In the genomic region with DNA sequence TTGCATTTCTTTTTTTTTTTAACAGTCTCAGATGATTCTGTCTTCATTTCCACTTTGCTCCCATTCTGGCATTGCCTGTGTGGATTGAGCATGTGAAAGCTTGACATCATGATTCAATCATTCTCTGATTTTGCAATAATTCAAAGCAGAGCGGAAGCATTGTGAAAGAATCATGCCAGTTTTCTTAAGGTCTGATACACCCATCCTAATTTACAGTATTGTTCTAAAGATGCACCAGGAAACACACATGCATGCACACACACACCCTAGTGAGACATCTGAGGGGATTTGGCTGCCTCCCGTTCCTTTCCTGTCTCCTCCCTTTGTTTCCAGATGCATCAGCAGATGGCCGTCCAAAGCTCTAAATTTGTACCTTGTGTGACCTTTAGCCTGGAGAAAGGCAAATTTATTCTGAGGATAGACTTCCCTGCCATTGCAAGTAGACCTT, we compare ENCODE assay signal across 9 cellular contexts.
DNase-seq lines count a peak whose midpoint lies in the region; ATAC-seq and TF ChIP-seq lines count a peak whose summit lies in the region.
"Had no signal": no experiment of that assay in that cellular context is flagged by ENCODE, and none has a peak within 500 bp of the region (broad histone marks: within the 10 kb centered on the region; RNA-seq: fewer than 3 reads in every experiment).

No MANE protein-coding gene starts in this region.

- peaks cover 39% of the 10 kb centered on the region for H3K4me1 Mint-ChIP-seq in MCF 10A (ENCODE audit: insufficient read depth, unreplicated experiment)

- peak overlapping the region in 1 of 2 donors; percentile 40 for H3K27ac ChIP-seq in breast epithelium
- H3K27ac ChIP-seq in layer of hippocampus (ENCODE audit: low read depth, low read length), result peak overlapping the region; percentile 71

- POLR2A ChIA-PET in MCF 10A (lab: Yijun Ruan, JAX), result interaction anchor here (0.6 to 4.9 kb wide), 13 partner anchors 9 to 256 kb away, joined by 3 to 38 read pairs (median 7); partner anchors contain the start of gene FMNL2

- no peaks in the 10 kb centered on the region for H3K27me3 ChIP-seq in breast epithelium
- no peaks in the 10 kb centered on the region for H3K27me3 ChIP-seq in layer of hippocampus (ENCODE audit: control insufficient read depth, insufficient read depth, low read length)

- CTCF ChIA-PET in MCF 10A (lab: Yijun Ruan, JAX), result interaction anchor here (0.6 to 2.0 kb wide), 6 partner anchors 9 to 254 kb away, joined by 3 to 6 read pairs (median 3); no protein-coding TSS in a partner anchor

- no peaks in the 10 kb centered on the region for H3K36me3 Mint-ChIP-seq in MCF 10A (ENCODE audit: insufficient read depth, unreplicated experiment)
- H3K36me3 Mint-ChIP-seq in activated naive CD4-positive, alpha-beta T cell treated with anti-CD3 and anti-CD28 coated beads, Interleukin-2, amount 50 U/mL, for 72 hours, result no peaks in the 10 kb centered on the region
- H3K36me3 Mint-ChIP-seq: stimulated activated naive B cell treated with anti-CD40 and anti-IgM and Interleukin-4, amounts not matched to agents 10 μg/mL and 1 μg/mL and 100 μg/mL, for 72 hours had no signal

- no peaks in the 10 kb centered on the region for H3K36me3 ChIP-seq in breast epithelium

- TF ChIP-seq CTCF in MCF 10A (IDR thresholded peaks at IDR 0.05; ENCODE audit: unreplicated experiment) (no peak), breast epithelium (IDR thresholded peaks at IDR 0.05) (no peak), cardiac fibroblast (IDR thresholded peaks at IDR 0.05; ENCODE audit: low read depth, low read length) (no peak)

- ATAC-seq in activated naive CD4-positive, alpha-beta T cell treated with anti-CD3 and anti-CD28 coated beads, Interleukin-2, amount 50 U/mL, for 72 hours, result no peak
- ATAC-seq: stimulated activated naive B cell treated with anti-CD40 and anti-IgM and Interleukin-4, amounts not matched to agents 10 μg/mL and 1 μg/mL and 100 μg/mL, for 72 hours had no signal

- no peaks in the 10 kb centered on the region for H3K9me3 ChIP-seq in breast epithelium

- no peaks in the 10 kb centered on the region for H3K27me3 Mint-ChIP-seq in MCF 10A (ENCODE audit: insufficient read depth, unreplicated experiment)

- no peaks in the 10 kb centered on the region for H3K4me1 ChIP-seq in breast epithelium

- BruUV-seq in MCF 10A (replicated peaks; lab: Mats Ljungman, UMichigan), result no TSS peak

- H3K27ac Mint-ChIP-seq in MCF 10A (ENCODE audit: low read depth, unreplicated experiment), result peak overlapping the region; percentile 83
- H3K27ac Mint-ChIP-seq in activated naive CD4-positive, alpha-beta T cell treated with anti-CD3 and anti-CD28 coated beads, Interleukin-2, amount 50 U/mL, for 72 hours, result no peak overlapping the region
- H3K27ac Mint-ChIP-seq: stimulated activated naive B cell treated with anti-CD40 and anti-IgM and Interleukin-4, amounts not matched to agents 10 μg/mL and 1 μg/mL and 100 μg/mL, for 72 hours had no signal

- H3K4me3 ChIP-seq in breast epithelium, result no peak overlapping the region
- no peak overlapping the region for H3K4me3 ChIP-seq in cardiac fibroblast (replicated peaks in 1 of 2; ENCODE audit: low read depth in 2 of 2, low read length in 2 of 2)

- H3K9me3 Mint-ChIP-seq in MCF 10A (ENCODE audit: unreplicated experiment), result no peaks in the 10 kb centered on the region
- H3K9me3 Mint-ChIP-seq in activated naive CD4-positive, alpha-beta T cell treated with anti-CD3 and anti-CD28 coated beads, Interleukin-2, amount 50 U/mL, for 72 hours, result no peaks in the 10 kb centered on the region
- H3K9me3 Mint-ChIP-seq: stimulated activated naive B cell treated with anti-CD40 and anti-IgM and Interleukin-4, amounts not matched to agents 10 μg/mL and 1 μg/mL and 100 μg/mL, for 72 hours had no signal

- no peak for TF ChIP-seq POLR2A in breast epithelium (IDR thresholded peaks at IDR 0.05)

- intact Hi-C loops in MCF 10A (cut with micrococcal nuclease), result loop anchor here (2.0 kb wide), 1 partner anchor 95 kb away; no protein-coding TSS in a partner anchor
- intact Hi-C loops in breast epithelium (cut with DNase I; ENCODE audit: low total_unique reads), result no loop called here

- DNase-seq in MCF 10A (ENCODE audit: unreplicated experiment) (peak; percentile 96), breast epithelium (ENCODE audit: low spot score in 2 of 2) (no peak), cardiac fibroblast (ENCODE audit: low read depth in 2 of 2) (peak; percentile 95 to 98), NK-92 (lab: John Stamatoyannopoulos, UW; ENCODE audit: unreplicated experiment) (no peak), Kasumi-1 (lab: John Stamatoyannopoulos, UW) (no peak)
- DNase-seq in activated naive CD4-positive, alpha-beta T cell treated with anti-CD3 and anti-CD28 coated beads, Interleukin-2, amount 50 U/mL, for 72 hours (ENCODE audit: low spot score in 2 of 2), result no peak
- no peak for DNase-seq in activated CD4-positive, alpha-beta T cell treated with anti-CD3 and anti-CD28 coated beads, Interleukin-2, amount 50 U/mL, for 48 hours
- DNase-seq: stimulated activated naive B cell treated with anti-CD40 and anti-IgM and Interleukin-4, amounts not matched to agents 10 μg/mL and 1 μg/mL and 100 μg/mL, for 72 hours had no signal

- H3K4me3 Mint-ChIP-seq in MCF 10A (ENCODE audit: unreplicated experiment), result peak overlapping the region; percentile 8
- H3K4me3 Mint-ChIP-seq: stimulated activated naive B cell treated with anti-CD40 and anti-IgM and Interleukin-4, amounts not matched to agents 10 μg/mL and 1 μg/mL and 100 μg/mL, for 72 hours had no signal

Comparison
In these comparisons a context has a peak if more than half of its experiments do, and no peak if none do; other contexts are left out.
1. DNase-seq: peak in MCF 10A (single experiment) and cardiac fibroblast (2 of 2); none in breast epithelium (0 of 2), NK-92 (single experiment), Kasumi-1 (0 of 2), activated naive CD4-positive, alpha-beta T cell treated with anti-CD3 and anti-CD28 coated beads, Interleukin-2, amount 50 U/mL, for 72 hours (0 of 2) and activated CD4-positive, alpha-beta T cell treated with anti-CD3 and anti-CD28 coated beads, Interleukin-2, amount 50 U/mL, for 48 hours (0 of 2).